Comparison of ENCODE assay signal across 27 cellular contexts in the genomic region with DNA sequence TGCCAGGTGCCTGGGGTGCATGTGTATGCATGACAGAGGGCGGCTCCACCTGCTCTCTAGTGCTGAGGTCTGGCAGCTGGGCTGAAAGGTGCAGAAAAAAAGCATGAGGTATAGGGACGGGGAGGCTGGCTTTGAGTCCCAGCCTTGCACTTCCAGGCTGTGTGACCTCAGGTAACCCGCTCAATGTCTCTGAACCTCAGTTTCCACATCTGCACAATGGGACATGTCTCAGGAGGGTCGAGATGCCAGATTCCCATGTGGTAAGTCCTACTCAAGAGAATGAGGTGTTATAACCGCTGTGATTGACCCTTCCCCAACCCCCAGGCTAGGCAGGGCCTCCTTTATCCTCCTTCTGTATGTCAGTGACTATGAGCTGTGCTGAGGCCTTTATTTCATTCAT. TPM values are rescaled to one million over a fixed set of nuclear protein-coding genes. Genes with fewer than 3 reads are reported as not detected.
"Had no signal": no experiment of that assay in that cellular context is flagged by ENCODE, and none has a peak within 500 bp of the region (broad histone marks: within the 10 kb centered on the region; RNA-seq: fewer than 3 reads in every experiment).

No MANE protein-coding gene starts in this region.

- H3K27me3 ChIP-seq: breast epithelium, esophagus squamous epithelium, sigmoid colon had no signal

- H3K27me3 Mint-ChIP-seq: stimulated activated naive B cell treated with anti-CD40 and anti-IgM and Interleukin-4, amounts not matched to agents 10 μg/mL and 1 μg/mL and 100 μg/mL, for 72 hours; type B pancreatic cell had no signal

- H3K27ac Mint-ChIP-seq: activated T-helper 17 cell treated with anti-CD3 and anti-CD28 coated beads, Interleukin-2, amount 50 U/mL, for 72 hours; nephron; stimulated activated naive B cell treated with anti-CD40 and anti-IgM and Interleukin-4, amounts not matched to agents 10 μg/mL and 1 μg/mL and 100 μg/mL, for 72 hours; type B pancreatic cell had no signal

- H3K9me3 ChIP-seq: breast epithelium, esophagus squamous epithelium, sigmoid colon, thoracic aorta had no signal

- ATAC-seq: activated T-cell treated with anti-CD3 and anti-CD28 coated beads, Interleukin-2, amount 50 U/mL, for 4 hours; activated T-helper 17 cell treated with anti-CD3 and anti-CD28 coated beads, Interleukin-2, amount 50 U/mL, for 72 hours; left ventricle myocardium superior; stimulated activated naive B cell treated with anti-CD40 and anti-IgM and Interleukin-4, amounts not matched to agents 10 μg/mL and 1 μg/mL and 100 μg/mL, for 72 hours had no signal

- H3K4me3 Mint-ChIP-seq: activated T-cell treated with anti-CD3 and anti-CD28 coated beads, Interleukin-2, amount 50 U/mL, for 4 hours; activated T-helper 17 cell treated with anti-CD3 and anti-CD28 coated beads, Interleukin-2, amount 50 U/mL, for 72 hours; central memory CD8-positive, alpha-beta T cell; nephron; stimulated activated naive B cell treated with anti-CD40 and anti-IgM and Interleukin-4, amounts not matched to agents 10 μg/mL and 1 μg/mL and 100 μg/mL, for 72 hours; type B pancreatic cell had no signal

- FAIRE-seq: endometrium, frontal cortex, islet of Langerhans, small intestine had no signal

- H3K4me1 ChIP-seq: breast epithelium had no signal

- H3K9me3 Mint-ChIP-seq: activated T-cell treated with anti-CD3 and anti-CD28 coated beads, Interleukin-2, amount 50 U/mL, for 4 hours; activated T-helper 17 cell treated with anti-CD3 and anti-CD28 coated beads, Interleukin-2, amount 50 U/mL, for 72 hours; central memory CD8-positive, alpha-beta T cell; stimulated activated naive B cell treated with anti-CD40 and anti-IgM and Interleukin-4, amounts not matched to agents 10 μg/mL and 1 μg/mL and 100 μg/mL, for 72 hours; type B pancreatic cell had no signal

- H3K4me3 ChIP-seq: breast epithelium, esophagus squamous epithelium, sigmoid colon, thoracic aorta had no signal

- H3K4me1 Mint-ChIP-seq: activated T-helper 17 cell treated with anti-CD3 and anti-CD28 coated beads, Interleukin-2, amount 50 U/mL, for 72 hours; central memory CD8-positive, alpha-beta T cell had no signal

- H3K36me3 Mint-ChIP-seq: type B pancreatic cell had no signal

- H3K36me3 ChIP-seq: breast epithelium, esophagus squamous epithelium, sigmoid colon, thoracic aorta had no signal

- DNase-seq: activated CD4-positive, alpha-beta T cell treated with anti-CD3 and anti-CD28 coated beads for 4 hours; activated CD4-positive, alpha-beta T cell treated with anti-CD3 and anti-CD28 coated beads, Interleukin-2, amount 50 U/mL, for 4 hours; activated gamma-delta T cell treated with Interleukin-2 at 50 U/mL for 16 hours; activated naive CD4-positive, alpha-beta T cell treated with anti-CD3 and anti-CD28 coated beads, Interleukin-2, amount 50 U/mL, for 16 hours; activated T-cell treated with anti-CD3 and anti-CD28 coated beads, Interleukin-2, amount 50 U/mL, for 4 hours; dermis blood vessel endothelial cell; effector CD8-positive, alpha-beta T cell; esophagus squamous epithelium; left ventricle myocardium superior; sigmoid colon; small intestine; stimulated activated CD4-positive, alpha-beta T cell treated with anti-CD3 and anti-CD28 coated beads, Interleukin-1b, Interleukin-23, amount 100 ng/mL, for 48 hours; stimulated activated CD4-positive, alpha-beta T cell treated with anti-CD3 and anti-CD28 coated beads, Interleukin-4, amount 100 ng/mL, for 4 hours; stimulated activated CD8-positive, alpha-beta memory T cell treated with anti-CD3 and anti-CD28 coated beads, Interleukin-4, amount 100 ng/mL, for 48 hours; stimulated activated naive B cell treated with anti-CD40 and anti-IgM and Interleukin-4, amounts not matched to agents 10 μg/mL and 1 μg/mL and 100 μg/mL, for 72 hours had no signal

- H3K27ac ChIP-seq: breast epithelium, epithelial cell of prostate, esophagus squamous epithelium, VCaP had no signal

RNA-seq across cellular contexts. Expression of a gene that starts 48.8 kb away (rescaled TPM):
- total RNA-seq: T-helper 1 cell treated with Interleukin-12 subunit alpha and Interleukin-12 subunit beta and Interleukin-4 antibody, amounts not matched to agents 30 ng/mL and 1 ng/mL, for 36 hours had no signal
